16 cellular contexts compared by ENCODE assay signal in the genomic region with DNA sequence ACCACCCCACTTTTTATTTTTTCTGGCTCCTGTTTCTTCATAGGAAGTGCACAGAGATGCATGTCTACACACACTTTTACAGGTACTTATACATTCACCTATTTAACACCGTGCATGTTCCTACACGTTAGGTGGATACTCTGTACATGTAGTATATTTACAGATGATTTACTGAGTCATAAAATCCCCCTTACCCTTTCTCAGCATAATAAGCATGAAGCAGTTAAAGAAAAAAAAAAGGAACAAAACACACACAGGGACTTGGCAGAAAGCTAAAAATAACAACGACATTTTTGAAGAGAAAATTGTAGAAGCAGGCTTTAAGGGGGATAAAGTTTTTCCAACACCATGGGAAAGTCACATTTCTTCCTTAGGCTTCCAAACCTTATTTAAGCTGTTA.
"Had no signal": no experiment of that assay in that cellular context is flagged by ENCODE, and none has a peak within 500 bp of the region (broad histone marks: within the 10 kb centered on the region; RNA-seq: fewer than 3 reads in every experiment).

No MANE protein-coding gene starts in this region.

- DNase-seq: activated CD4-positive, alpha-beta T cell treated with anti-CD3 and anti-CD28 coated beads, Interleukin-2, amount 10 ng/mL, durations not matched to agents 7 days and 5 days; activated CD4-positive, CD25-positive, alpha-beta regulatory T cell; activated CD8-positive, alpha-beta memory T cell treated with anti-CD3 and anti-CD28 coated beads, Interleukin-2, amount 50 U/mL, for 48 hours; activated gamma-delta T cell treated with Interleukin-2 at 50 U/mL for 16 hours; cortex of kidney; effector CD4-positive, alpha-beta T cell; gastrocnemius medialis; heart right ventricle; left cardiac atrium; naive thymus-derived CD8-positive, alpha-beta T cell; posterior cingulate gyrus; stimulated activated CD4-positive, alpha-beta T cell treated with anti-CD3 and anti-CD28 coated beads, Interleukin-2, amount 100 ng/mL, for 48 hours; stimulated activated naive B cell treated with anti-CD40 and anti-IgM and Interleukin-4, amounts not matched to agents 10 μg/mL and 1 μg/mL and 100 μg/mL, for 72 hours; tibial artery; uterus had no signal

- ATAC-seq: gastrocnemius medialis; heart right ventricle; left cardiac atrium; naive thymus-derived CD8-positive, alpha-beta T cell; stimulated activated naive B cell treated with anti-CD40 and anti-IgM and Interleukin-4, amounts not matched to agents 10 μg/mL and 1 μg/mL and 100 μg/mL, for 72 hours had no signal

- H3K27ac ChIP-seq: gastrocnemius medialis, right atrium auricular region, tibial artery, uterus had no signal

- H3K4me1 ChIP-seq: gastrocnemius medialis, right atrium auricular region, uterus had no signal

- H3K36me3 ChIP-seq: gastrocnemius medialis, heart right ventricle, right atrium auricular region, tibial artery, uterus had no signal

- H3K4me3 ChIP-seq: gastrocnemius medialis, heart right ventricle, right atrium auricular region, tibial artery, uterus had no signal

- H3K9me3 ChIP-seq: gastrocnemius medialis, heart right ventricle, right atrium auricular region, tibial artery, uterus had no signal

- H3K27me3 ChIP-seq: gastrocnemius medialis, heart right ventricle, right atrium auricular region, tibial artery, uterus had no signal
